ENCODE assay signal across 1 cellular context in genomic region chr1:153547560-153548551, GRCh38.
TF ChIP-seq lines count a peak whose summit lies in the region.

No MANE protein-coding gene starts in this region.

TF ChIP-seq in H1, 55 proteins besides CTCF, POLR2A, EP300 and RAD21:
- TF ChIP-seq RFX5 (IDR thresholded peaks at IDR 0.05; ENCODE audit: borderline replicate concordance, low read depth, low read length) (no peak), KDM1A (IDR thresholded peaks at IDR 0.05; ENCODE audit: borderline replicate concordance, low read length) (peak; percentile 23; the same call in 1 of the 2 replicates), ASH2L (IDR thresholded peaks at IDR 0.05; ENCODE audit: low read length) (no peak), JUND (IDR thresholded peaks at IDR 0.05; ENCODE audit: low read length) (no peak), SP2 (IDR thresholded peaks at IDR 0.05; ENCODE audit: low read length) (no peak), BACH1 (IDR thresholded peaks at IDR 0.05; ENCODE audit: low read length) (no peak)
TF ChIP-seq in H1: peak in this region for 1.
